Comparison of ENCODE assay signal across 20 cellular contexts in the genomic region with DNA sequence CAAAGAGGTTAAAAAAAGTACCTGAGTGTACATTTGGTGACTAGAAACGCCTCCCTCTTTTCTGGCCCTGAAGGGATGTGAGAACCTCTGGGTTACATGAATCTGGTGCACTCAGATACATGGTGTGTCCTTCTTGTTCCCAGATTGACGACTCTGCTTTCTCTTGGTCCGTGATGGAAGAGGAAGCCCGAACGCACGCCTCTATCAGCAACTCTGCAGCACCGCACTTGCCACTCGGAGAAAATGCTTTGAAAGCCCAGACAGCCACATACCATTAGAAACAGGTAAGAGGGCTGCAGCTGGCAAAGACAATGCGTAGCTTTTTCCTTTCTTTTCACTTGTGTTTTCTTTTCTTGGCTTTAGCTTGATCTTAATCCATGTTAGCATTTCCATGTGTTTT. TPM values are rescaled to one million over a fixed set of nuclear protein-coding genes. Genes with fewer than 3 reads are reported as not detected.
DNase-seq lines count a peak whose midpoint lies in the region; TF ChIP-seq lines count a peak whose summit lies in the region.
"Had no signal": no experiment of that assay in that cellular context is flagged by ENCODE, and none has a peak within 500 bp of the region (broad histone marks: within the 10 kb centered on the region; RNA-seq: fewer than 3 reads in every experiment).

No MANE protein-coding gene starts in this region.

- H2AFZ ChIP-seq in mammary epithelial cell (ENCODE audit: low read depth, low read length) (peak overlapping the region; percentile 25), OCI-LY1 (ENCODE audit: low read length) (no peak overlapping the region), SU-DHL-6 (ENCODE audit: low read depth, low read length, severe bottlenecking) (no peak overlapping the region)
- H2AFZ ChIP-seq: GM23248 had no signal

- in situ Hi-C loops in mammary epithelial cell (cut with MboI; ENCODE audit: low sequenced_read_pairs in 2 of 2): no loop called here

- H3K27ac Mint-ChIP-seq in MCF 10A (ENCODE audit: low read depth, unreplicated experiment): no peak overlapping the region
- H3K27ac Mint-ChIP-seq in mesothelial cell of epicardium: no peak overlapping the region
- H3K27ac Mint-ChIP-seq: B cell; CD4-positive, alpha-beta T cell; CD8-positive, alpha-beta memory T cell had no signal

- H3K4me3 ChIP-seq in mammary epithelial cell (replicated peaks in 1 of 3; ENCODE audit: insufficient read depth in 1 of 3, low read depth in 2 of 3, low read length in 3 of 3) (no peak overlapping the region), OCI-LY1 (ENCODE audit: low read depth, low read length, poor library complexity, severe bottlenecking) (no peak overlapping the region), SU-DHL-6 (ENCODE audit: insufficient read depth, low read length, poor library complexity, severe bottlenecking) (no peak overlapping the region), sigmoid colon (no peak overlapping the region)
- H3K4me3 ChIP-seq: BLaER1 treated with 17β-estradiol and CSF1 and Interleukin-3, amounts not matched to agents 10 nM and 100 nM; GM23248 had no signal

- H3K4me1 ChIP-seq in mammary epithelial cell (ENCODE audit: insufficient read depth, low read length) (no peaks in the 10 kb centered on the region), OCI-LY1 (ENCODE audit: insufficient read depth, low read length, severe bottlenecking) (peaks cover 67% of the 10 kb centered on the region), sigmoid colon (no peaks in the 10 kb centered on the region)

- H3K9me2 ChIP-seq in OCI-LY1 (ENCODE audit: low read depth, low read length): no peaks in the 10 kb centered on the region
- no peaks in the 10 kb centered on the region for H3K9me2 ChIP-seq in SU-DHL-6 (replicated peaks; ENCODE audit: insufficient read depth, low read length)

- CTCF ChIA-PET in mammary epithelial cell (lab: Charles Lee; ENCODE audit: low non-redundant PET) (no interaction called here), MCF 10A (lab: Yijun Ruan, JAX) (interaction anchor here (0.7 kb wide), 1 partner anchor 82 kb away, joined by 3 read pairs; no protein-coding TSS in a partner anchor)

- H3K9ac ChIP-seq in mammary epithelial cell (ENCODE audit: insufficient read depth, low read length) (no peak overlapping the region), OCI-LY1 (ENCODE audit: low read length) (peak overlapping the region; percentile 35; the same call in 1 of the 2 replicates), SU-DHL-6 (ENCODE audit: low read length) (no peak overlapping the region)
- H3K9ac ChIP-seq: BLaER1 treated with 17β-estradiol and CSF1 and Interleukin-3, amounts not matched to agents 10 nM and 100 nM; GM23248 had no signal

- no peak for TF ChIP-seq EP300 in sigmoid colon (IDR thresholded peaks at IDR 0.05)

- H3F3A ChIP-seq in OCI-LY1 (ENCODE audit: insufficient read depth, low read length): no peaks in the 10 kb centered on the region; the same call in 1 of the 2 replicates
- no peaks in the 10 kb centered on the region for H3F3A ChIP-seq in SU-DHL-6 (ENCODE audit: insufficient read depth)

- TF ChIP-seq POLR2A in sigmoid colon (IDR thresholded peaks at IDR 0.05): no peak

- intact Hi-C loops in mammary epithelial cell (cut with micrococcal nuclease): no loop called here
- intact Hi-C loops in MCF 10A (cut with micrococcal nuclease): no loop called here
- intact Hi-C loops in sigmoid colon (cut with DNase I): no loop called here

- H3K79me2 ChIP-seq in mammary epithelial cell (ENCODE audit: insufficient read depth, low read length) (no peaks in the 10 kb centered on the region), OCI-LY1 (ENCODE audit: insufficient read depth, low read length) (no peaks in the 10 kb centered on the region), SU-DHL-6 (ENCODE audit: insufficient read depth, low read length) (no peaks in the 10 kb centered on the region)

- H4K20me1 ChIP-seq in mammary epithelial cell (ENCODE audit: insufficient read depth, low read length): no peaks in the 10 kb centered on the region
- no peaks in the 10 kb centered on the region for H4K20me1 ChIP-seq in OCI-LY1 (ENCODE audit: insufficient read depth, low read length)
- H4K20me1 ChIP-seq in SU-DHL-6 (ENCODE audit: low read depth, low read length): no peaks in the 10 kb centered on the region
- H4K20me1 ChIP-seq: BLaER1 treated with 17β-estradiol and CSF1 and Interleukin-3, amounts not matched to agents 10 nM and 100 nM had no signal

- DNase-seq in mammary epithelial cell (no peak), MCF 10A (ENCODE audit: unreplicated experiment) (no peak), sigmoid colon (peak; percentile 17), NCI-H1417 (lab: John Stamatoyannopoulos, UW) (no peak), mesothelial cell of epicardium (ENCODE audit: low spot score in 2 of 2, unreplicated experiment in 2 of 2) (no peak)
- no peak for DNase-seq in activated CD8-positive, alpha-beta memory T cell treated with anti-CD3 and anti-CD28 coated beads, Interleukin-2, amount 50 U/mL, for 48 hours
- DNase-seq: CD4-positive, alpha-beta T cell; CD8-positive, alpha-beta memory T cell; DMS 273 treated with DMSO at 0.1 percent for 48 hours; EL; GDM1; GM23248; HCEC 1CT had no signal

- dilution Hi-C loops in mammary epithelial cell (cut with HindIII; ENCODE audit: low sequenced_read_pairs): no loop called here

- no peaks in the 10 kb centered on the region for H3K9me3 ChIP-seq in mammary epithelial cell (replicated peaks; ENCODE audit: insufficient read depth, low read length)
- no peaks in the 10 kb centered on the region for H3K9me3 ChIP-seq in OCI-LY1 (ENCODE audit: low read length)
- H3K9me3 ChIP-seq in SU-DHL-6 (ENCODE audit: insufficient read depth, low read length): no peaks in the 10 kb centered on the region
- H3K9me3 ChIP-seq in sigmoid colon: no peaks in the 10 kb centered on the region

- POLR2A ChIA-PET in MCF 10A (lab: Yijun Ruan, JAX): interaction anchor here (0.7 to 0.8 kb wide), 2 partner anchors 8 to 82 kb away, joined by 3 read pairs; no protein-coding TSS in a partner anchor

- H3K9me3 Mint-ChIP-seq in MCF 10A (ENCODE audit: unreplicated experiment) (no peaks in the 10 kb centered on the region), mesothelial cell of epicardium (peaks cover 9% of the 10 kb centered on the region)
- H3K9me3 Mint-ChIP-seq: CD4-positive, alpha-beta T cell; CD8-positive, alpha-beta memory T cell had no signal

- H3K4me2 ChIP-seq in mammary epithelial cell (ENCODE audit: insufficient read depth, low read depth, low read length): no peak overlapping the region
- H3K4me2 ChIP-seq in OCI-LY1 (ENCODE audit: low read length): peak overlapping the region; percentile 22; the same call in 1 of the 2 replicates
- peak overlapping the region; percentile 15 for H3K4me2 ChIP-seq in SU-DHL-6 (ENCODE audit: low read depth, low read length, poor library complexity, severe bottlenecking)

- no peaks in the 10 kb centered on the region for H3K4me1 Mint-ChIP-seq in MCF 10A (ENCODE audit: insufficient read depth, unreplicated experiment)
- H3K4me1 Mint-ChIP-seq in mesothelial cell of epicardium: no peaks in the 10 kb centered on the region
- H3K4me1 Mint-ChIP-seq: CD8-positive, alpha-beta memory T cell had no signal

- no peak for TF ChIP-seq CTCF in mammary epithelial cell (conservative IDR thresholded peaks at IDR 0.05 in 1 of 2, IDR thresholded peaks at IDR 0.05 in 1 of 2; ENCODE audit: extremely low read depth in 1 of 2, insufficient read depth in 1 of 2, low read depth in 1 of 2, low read length in 2 of 2)
- no peak for TF ChIP-seq CTCF in MCF 10A (IDR thresholded peaks at IDR 0.05; ENCODE audit: unreplicated experiment)
- no peak for TF ChIP-seq CTCF in OCI-LY1 (IDR thresholded peaks at IDR 0.05; ENCODE audit: low read length)
- no peak for TF ChIP-seq CTCF in SU-DHL-6 (IDR thresholded peaks at IDR 0.05; ENCODE audit: insufficient read depth, low read length, poor library complexity, severe bottlenecking)
- TF ChIP-seq CTCF in sigmoid colon (IDR thresholded peaks at IDR 0.05): no peak
- TF ChIP-seq CTCF in mesothelial cell of epicardium (IDR thresholded peaks at IDR 0.05; ENCODE audit: unreplicated experiment): no peak

- H3K27ac ChIP-seq in mammary epithelial cell (ENCODE audit: insufficient read depth, low read depth, low read length): no peak overlapping the region
- peak overlapping the region; percentile 99 for H3K27ac ChIP-seq in OCI-LY1 (ENCODE audit: low read depth, low read length, poor library complexity, severe bottlenecking)
- no peak overlapping the region for H3K27ac ChIP-seq in SU-DHL-6 (ENCODE audit: low read depth, low read length)
- H3K27ac ChIP-seq in sigmoid colon: no peak overlapping the region
- H3K27ac ChIP-seq: 22Rv1; BLaER1 treated with 17β-estradiol and CSF1 and Interleukin-3, amounts not matched to agents 10 nM and 100 nM; GM23248 had no signal

- no peaks in the 10 kb centered on the region for H3K36me3 Mint-ChIP-seq in MCF 10A (ENCODE audit: insufficient read depth, unreplicated experiment)
- H3K36me3 Mint-ChIP-seq in mesothelial cell of epicardium: no peaks in the 10 kb centered on the region
- H3K36me3 Mint-ChIP-seq: CD14-positive monocyte had no signal

- WGBS in mammary epithelial cell (ENCODE audit: low coverage, missing lambda C conversion rate): 18% methylated on average over 9 of the region's 9 CpGs
- WGBS in sigmoid colon, 2 donors: 85 to 88% methylated on average over 9 of the region's 9 CpGs

- H3K36me3 ChIP-seq in mammary epithelial cell (ENCODE audit: insufficient read depth, low read length) (no peaks in the 10 kb centered on the region), OCI-LY1 (ENCODE audit: insufficient read depth, low read length) (no peaks in the 10 kb centered on the region), SU-DHL-6 (ENCODE audit: low read length) (no peaks in the 10 kb centered on the region), sigmoid colon (no peaks in the 10 kb centered on the region)
- H3K36me3 ChIP-seq: BLaER1 treated with 17β-estradiol and CSF1 and Interleukin-3, amounts not matched to agents 10 nM and 100 nM had no signal

- H3K27me3 ChIP-seq in mammary epithelial cell (ENCODE audit: insufficient read depth, low read length): no peaks in the 10 kb centered on the region
- no peaks in the 10 kb centered on the region for H3K27me3 ChIP-seq in OCI-LY1 (ENCODE audit: insufficient read depth, low read length)
- no peaks in the 10 kb centered on the region for H3K27me3 ChIP-seq in SU-DHL-6 (ENCODE audit: low read length)
- H3K27me3 ChIP-seq in sigmoid colon: no peaks in the 10 kb centered on the region
- H3K27me3 ChIP-seq: BLaER1 treated with 17β-estradiol and CSF1 and Interleukin-3, amounts not matched to agents 10 nM and 100 nM had no signal

- H3K27me3 Mint-ChIP-seq in MCF 10A (ENCODE audit: insufficient read depth, unreplicated experiment): peaks cover 8% of the 10 kb centered on the region
- no peaks in the 10 kb centered on the region for H3K27me3 Mint-ChIP-seq in mesothelial cell of epicardium (ENCODE audit: low read depth)
- H3K27me3 Mint-ChIP-seq: CD4-positive, alpha-beta T cell had no signal

- no TSS peak for BruUV-seq in mammary epithelial cell (replicated peaks; lab: Mats Ljungman, UMichigan)
- BruUV-seq in MCF 10A (replicated peaks; lab: Mats Ljungman, UMichigan): no TSS peak

- no peak overlapping the region for H3K4me3 Mint-ChIP-seq in MCF 10A (ENCODE audit: unreplicated experiment)
- no peak overlapping the region for H3K4me3 Mint-ChIP-seq in mesothelial cell of epicardium
- H3K4me3 Mint-ChIP-seq: B cell; CD14-positive monocyte; CD4-positive, alpha-beta T cell; CD8-positive, alpha-beta memory T cell had no signal

RNA-seq across cellular contexts. Expression of a gene that starts 21.1 kb away (rescaled TPM):
- total RNA-seq in mammary epithelial cell (10 to 100 TPM; 16.3 to 22.4 TPM), MCF 10A (2022) (21.5 and 27.3 TPM in 2 replicates), sigmoid colon (10 to 100 TPM in 1 of 4 donors, 1 to 10 TPM in 3; 6.9 to 14.7 (median 7.7) TPM), mesothelial cell of epicardium (15.5 to 17.7 TPM (median 17.4 TPM) in 3 replicates)
- polyA plus RNA-seq in mammary epithelial cell (6.7 TPM), sigmoid colon (1 to 10 TPM; 1.8 to 2.9 (median 2.8) TPM)
- 11.0 TPM for polyA minus RNA-seq in mammary epithelial cell

RNA-seq across cellular contexts. Expression of a gene that starts 39.9 kb away (rescaled TPM):
- total RNA-seq in mammary epithelial cell (under 1 TPM in 1 of 2 donors, not detected in 1; under 0.01 TPM), MCF 10A (2022) (not detected in 2 replicates), sigmoid colon (not detected), mesothelial cell of epicardium (not detected in 3 replicates)
- polyA plus RNA-seq in mammary epithelial cell (not detected), sigmoid colon (under 1 TPM in 2 of 3 donors, not detected in 1; 0.13 to 0.23 TPM)
- polyA minus RNA-seq in mammary epithelial cell: not detected
- total RNA-seq: GM23248, H1 had no signal
- polyA plus RNA-seq: CD14-positive monocyte; CD8-positive, alpha-beta memory T cell; GM23248; H1 had no signal
